In genomic region chr4:987689-988513, GRCh38 we compare ENCODE assay signal across 1 cellular context.
TF ChIP-seq lines count a peak whose summit lies in the region.

No MANE protein-coding gene starts in this region.

TF ChIP-seq in HCT116, 20 proteins besides CTCF, POLR2A, EP300 and RAD21 (continued from another document):
- TF ChIP-seq MAX (IDR thresholded peaks at IDR 0.05) (no peak), TCF7L2 (IDR thresholded peaks at IDR 0.05; ENCODE audit: borderline replicate concordance, extremely low read depth, insufficient read depth, insufficient read length) (no peak), ELF1 (IDR thresholded peaks at IDR 0.05; ENCODE audit: borderline replicate concordance, low read depth) (no peak), SIN3A (IDR thresholded peaks at IDR 0.05; ENCODE audit: low read depth) (no peak), REST (IDR thresholded peaks at IDR 0.05; ENCODE audit: low read depth) (no peak), SRF (IDR thresholded peaks at IDR 0.05; ENCODE audit: low read depth) (no peak)
